2 cellular contexts compared by ENCODE assay signal in the genomic region with DNA sequence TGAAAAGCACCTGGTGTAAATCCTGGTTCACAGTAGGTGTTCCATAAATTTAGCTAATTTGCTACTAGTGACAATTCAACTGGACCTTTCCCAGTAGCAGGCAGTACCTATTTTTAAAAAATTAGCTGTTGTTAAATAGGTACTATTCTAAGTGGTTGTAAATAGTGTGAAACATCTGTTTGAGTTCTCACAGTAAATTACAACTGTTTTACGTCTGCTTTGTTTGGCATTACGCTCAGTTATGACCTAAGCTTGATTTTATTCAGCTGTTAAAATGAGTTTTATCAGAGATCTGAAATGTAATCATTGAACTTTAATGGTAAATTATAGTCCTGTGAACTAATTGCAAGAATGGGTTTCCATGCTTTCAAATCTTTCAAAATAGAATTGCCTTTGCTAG.
TF ChIP-seq lines count a peak whose summit lies in the region.

No MANE protein-coding gene starts in this region.

TF ChIP-seq in IMR-90, 13 proteins besides CTCF, POLR2A, EP300 and RAD21:
- no peak for TF ChIP-seq MXI1 (IDR thresholded peaks at IDR 0.05; ENCODE audit: borderline replicate concordance, low read depth, low read length)

TF ChIP-seq in K562, 482 proteins besides CTCF, POLR2A, EP300 and RAD21:
- TF ChIP-seq ZNF232 (CRISPR knock-in tag; IDR thresholded peaks at IDR 0.05) (no peak), BACH1 (tag; IDR thresholded peaks at IDR 0.05) (no peak), ADNP (tag; IDR thresholded peaks at IDR 0.05) (no peak), NCOA1 (IDR thresholded peaks at IDR 0.05; ENCODE audit: low read depth) (no peak), WHSC1 (IDR thresholded peaks at IDR 0.05; ENCODE audit: low read length) (no peak)
